ENCODE assay signal across 1 cellular context in the genomic region with DNA sequence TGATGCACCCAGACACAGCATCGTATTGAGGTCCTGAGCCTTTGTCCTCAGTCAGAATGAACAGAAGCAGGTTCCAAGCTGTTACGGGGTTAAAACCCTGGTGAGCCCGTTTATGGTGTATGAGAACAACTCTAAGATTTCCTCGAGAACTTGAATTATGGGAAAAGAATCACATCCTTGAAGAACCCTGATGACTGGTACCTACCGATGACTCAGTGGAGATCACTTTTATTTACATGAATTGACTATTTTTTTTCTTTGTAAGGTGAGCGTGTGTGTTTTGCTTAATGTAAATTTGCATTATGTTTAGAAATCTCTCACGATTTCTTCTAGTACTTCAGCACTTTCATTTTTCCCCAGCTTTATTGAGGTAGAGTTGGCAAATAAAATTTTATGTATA.
TF ChIP-seq lines count a peak whose summit lies in the region.

No MANE protein-coding gene starts in this region.

TF ChIP-seq in GM23338, 12 proteins besides CTCF, POLR2A, EP300 and RAD21 (continued from another document):
- TF ChIP-seq, protein P1, sequence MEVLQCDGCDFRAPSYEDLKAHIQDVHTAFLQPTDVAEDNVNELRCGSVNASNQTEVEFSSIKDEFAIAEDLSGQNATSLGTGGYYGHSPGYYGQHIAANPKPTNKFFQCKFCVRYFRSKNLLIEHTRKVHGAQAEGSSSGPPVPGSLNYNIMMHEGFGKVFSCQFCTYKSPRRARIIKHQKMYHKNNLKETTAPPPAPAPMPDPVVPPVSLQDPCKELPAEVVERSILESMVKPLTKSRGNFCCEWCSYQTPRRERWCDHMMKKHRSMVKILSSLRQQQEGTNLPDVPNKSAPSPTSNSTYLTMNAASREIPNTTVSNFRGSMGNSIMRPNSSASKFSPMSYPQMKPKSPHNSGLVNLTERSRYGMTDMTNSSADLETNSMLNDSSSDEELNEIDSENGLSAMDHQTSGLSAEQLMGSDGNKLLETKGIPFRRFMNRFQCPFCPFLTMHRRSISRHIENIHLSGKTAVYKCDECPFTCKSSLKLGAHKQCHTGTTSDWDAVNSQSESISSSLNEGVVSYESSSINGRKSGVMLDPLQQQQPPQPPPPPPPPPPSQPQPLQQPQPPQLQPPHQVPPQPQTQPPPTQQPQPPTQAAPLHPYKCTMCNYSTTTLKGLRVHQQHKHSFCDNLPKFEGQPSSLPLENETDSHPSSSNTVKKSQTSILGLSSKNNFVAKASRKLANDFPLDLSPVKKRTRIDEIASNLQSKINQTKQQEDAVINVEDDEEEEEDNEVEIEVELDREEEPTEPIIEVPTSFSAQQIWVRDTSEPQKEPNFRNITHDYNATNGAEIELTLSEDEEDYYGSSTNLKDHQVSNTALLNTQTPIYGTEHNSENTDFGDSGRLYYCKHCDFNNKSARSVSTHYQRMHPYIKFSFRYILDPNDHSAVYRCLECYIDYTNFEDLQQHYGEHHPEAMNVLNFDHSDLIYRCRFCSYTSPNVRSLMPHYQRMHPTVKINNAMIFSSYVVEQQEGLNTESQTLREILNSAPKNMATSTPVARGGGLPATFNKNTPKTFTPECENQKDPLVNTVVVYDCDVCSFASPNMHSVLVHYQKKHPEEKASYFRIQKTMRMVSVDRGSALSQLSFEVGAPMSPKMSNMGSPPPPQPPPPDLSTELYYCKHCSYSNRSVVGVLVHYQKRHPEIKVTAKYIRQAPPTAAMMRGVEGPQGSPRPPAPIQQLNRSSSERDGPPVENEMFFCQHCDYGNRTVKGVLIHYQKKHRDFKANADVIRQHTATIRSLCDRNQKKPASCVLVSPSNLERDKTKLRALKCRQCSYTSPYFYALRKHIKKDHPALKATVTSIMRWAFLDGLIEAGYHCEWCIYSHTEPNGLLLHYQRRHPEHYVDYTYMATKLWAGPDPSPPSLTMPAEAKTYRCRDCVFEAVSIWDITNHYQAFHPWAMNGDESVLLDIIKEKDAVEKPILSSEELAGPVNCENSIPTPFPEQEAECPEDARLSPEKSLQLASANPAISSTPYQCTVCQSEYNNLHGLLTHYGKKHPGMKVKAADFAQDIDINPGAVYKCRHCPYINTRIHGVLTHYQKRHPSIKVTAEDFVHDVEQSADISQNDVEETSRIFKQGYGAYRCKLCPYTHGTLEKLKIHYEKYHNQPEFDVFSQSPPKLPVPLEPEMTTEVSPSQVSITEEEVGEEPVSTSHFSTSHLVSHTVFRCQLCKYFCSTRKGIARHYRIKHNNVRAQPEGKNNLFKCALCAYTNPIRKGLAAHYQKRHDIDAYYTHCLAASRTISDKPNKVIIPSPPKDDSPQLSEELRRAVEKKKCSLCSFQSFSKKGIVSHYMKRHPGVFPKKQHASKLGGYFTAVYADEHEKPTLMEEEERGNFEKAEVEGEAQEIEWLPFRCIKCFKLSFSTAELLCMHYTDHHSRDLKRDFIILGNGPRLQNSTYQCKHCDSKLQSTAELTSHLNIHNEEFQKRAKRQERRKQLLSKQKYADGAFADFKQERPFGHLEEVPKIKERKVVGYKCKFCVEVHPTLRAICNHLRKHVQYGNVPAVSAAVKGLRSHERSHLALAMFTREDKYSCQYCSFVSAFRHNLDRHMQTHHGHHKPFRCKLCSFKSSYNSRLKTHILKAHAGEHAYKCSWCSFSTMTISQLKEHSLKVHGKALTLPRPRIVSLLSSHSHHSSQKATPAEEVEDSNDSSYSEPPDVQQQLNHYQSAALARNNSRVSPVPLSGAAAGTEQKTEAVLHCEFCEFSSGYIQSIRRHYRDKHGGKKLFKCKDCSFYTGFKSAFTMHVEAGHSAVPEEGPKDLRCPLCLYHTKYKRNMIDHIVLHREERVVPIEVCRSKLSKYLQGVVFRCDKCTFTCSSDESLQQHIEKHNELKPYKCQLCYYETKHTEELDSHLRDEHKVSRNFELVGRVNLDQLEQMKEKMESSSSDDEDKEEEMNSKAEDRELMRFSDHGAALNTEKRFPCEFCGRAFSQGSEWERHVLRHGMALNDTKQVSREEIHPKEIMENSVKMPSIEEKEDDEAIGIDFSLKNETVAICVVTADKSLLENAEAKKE (CRISPR knock-in tag; IDR thresholded peaks at IDR 0.05) = no peak
- TF ChIP-seq, protein P2, sequence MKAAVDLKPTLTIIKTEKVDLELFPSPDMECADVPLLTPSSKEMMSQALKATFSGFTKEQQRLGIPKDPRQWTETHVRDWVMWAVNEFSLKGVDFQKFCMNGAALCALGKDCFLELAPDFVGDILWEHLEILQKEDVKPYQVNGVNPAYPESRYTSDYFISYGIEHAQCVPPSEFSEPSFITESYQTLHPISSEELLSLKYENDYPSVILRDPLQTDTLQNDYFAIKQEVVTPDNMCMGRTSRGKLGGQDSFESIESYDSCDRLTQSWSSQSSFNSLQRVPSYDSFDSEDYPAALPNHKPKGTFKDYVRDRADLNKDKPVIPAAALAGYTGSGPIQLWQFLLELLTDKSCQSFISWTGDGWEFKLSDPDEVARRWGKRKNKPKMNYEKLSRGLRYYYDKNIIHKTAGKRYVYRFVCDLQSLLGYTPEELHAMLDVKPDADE (IDR thresholded peaks at IDR 0.05) = no peak
- TF ChIP-seq CREB1 (CRISPR knock-in tag; IDR thresholded peaks at IDR 0.05; ENCODE audit: low read depth) (no peak), ZNF114 (CRISPR knock-in tag; IDR thresholded peaks at IDR 0.05) (no peak), POLR2AphosphoS5 (IDR thresholded peaks at IDR 0.05; ENCODE audit: low read depth) (no peak), STAT1 (IDR thresholded peaks at IDR 0.05; ENCODE audit: unreplicated experiment) (no peak), EZH2phosphoT487 (IDR thresholded peaks at IDR 0.05; ENCODE audit: unreplicated experiment) (no peak), JUNB (IDR thresholded peaks at IDR 0.05; ENCODE audit: unreplicated experiment) (no peak), EZH2 (IDR thresholded peaks at IDR 0.05; ENCODE audit: low read depth, unreplicated experiment) (no peak)
- TF ChIP-seq, protein P3, sequence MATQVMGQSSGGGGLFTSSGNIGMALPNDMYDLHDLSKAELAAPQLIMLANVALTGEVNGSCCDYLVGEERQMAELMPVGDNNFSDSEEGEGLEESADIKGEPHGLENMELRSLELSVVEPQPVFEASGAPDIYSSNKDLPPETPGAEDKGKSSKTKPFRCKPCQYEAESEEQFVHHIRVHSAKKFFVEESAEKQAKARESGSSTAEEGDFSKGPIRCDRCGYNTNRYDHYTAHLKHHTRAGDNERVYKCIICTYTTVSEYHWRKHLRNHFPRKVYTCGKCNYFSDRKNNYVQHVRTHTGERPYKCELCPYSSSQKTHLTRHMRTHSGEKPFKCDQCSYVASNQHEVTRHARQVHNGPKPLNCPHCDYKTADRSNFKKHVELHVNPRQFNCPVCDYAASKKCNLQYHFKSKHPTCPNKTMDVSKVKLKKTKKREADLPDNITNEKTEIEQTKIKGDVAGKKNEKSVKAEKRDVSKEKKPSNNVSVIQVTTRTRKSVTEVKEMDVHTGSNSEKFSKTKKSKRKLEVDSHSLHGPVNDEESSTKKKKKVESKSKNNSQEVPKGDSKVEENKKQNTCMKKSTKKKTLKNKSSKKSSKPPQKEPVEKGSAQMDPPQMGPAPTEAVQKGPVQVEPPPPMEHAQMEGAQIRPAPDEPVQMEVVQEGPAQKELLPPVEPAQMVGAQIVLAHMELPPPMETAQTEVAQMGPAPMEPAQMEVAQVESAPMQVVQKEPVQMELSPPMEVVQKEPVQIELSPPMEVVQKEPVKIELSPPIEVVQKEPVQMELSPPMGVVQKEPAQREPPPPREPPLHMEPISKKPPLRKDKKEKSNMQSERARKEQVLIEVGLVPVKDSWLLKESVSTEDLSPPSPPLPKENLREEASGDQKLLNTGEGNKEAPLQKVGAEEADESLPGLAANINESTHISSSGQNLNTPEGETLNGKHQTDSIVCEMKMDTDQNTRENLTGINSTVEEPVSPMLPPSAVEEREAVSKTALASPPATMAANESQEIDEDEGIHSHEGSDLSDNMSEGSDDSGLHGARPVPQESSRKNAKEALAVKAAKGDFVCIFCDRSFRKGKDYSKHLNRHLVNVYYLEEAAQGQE (IDR thresholded peaks at IDR 0.05; ENCODE audit: unreplicated experiment) = no peak
